ENCODE assay signal across 21 cellular contexts in genomic region chr2:9948721-9949120, GRCh38. TPM values are rescaled to one million over a fixed set of nuclear protein-coding genes. Genes with fewer than 3 reads are reported as not detected.
DNase-seq lines count a peak whose midpoint lies in the region; ATAC-seq, FAIRE-seq and TF ChIP-seq lines count a peak whose summit lies in the region.
"Had no signal": no experiment of that assay in that cellular context is flagged by ENCODE, and none has a peak within 500 bp of the region (broad histone marks: within the 10 kb centered on the region; RNA-seq: fewer than 3 reads in every experiment).

No MANE protein-coding gene starts in this region.

- CTCF ChIA-PET in IMR-90 (lab: Yijun Ruan, JAX): no interaction called here

- H2BK5ac ChIP-seq in IMR-90 (ENCODE audit: low read depth, low read length, poor library complexity, severe bottlenecking): no peak overlapping the region
- no peak overlapping the region for H2BK5ac ChIP-seq in mesendoderm (ENCODE audit: low read length)

- H4K20me1 ChIP-seq in IMR-90 (ENCODE audit: insufficient read depth, low read length) (no peaks in the 10 kb centered on the region), neural progenitor cell (ENCODE audit: low read depth) (peaks cover 7% of the 10 kb centered on the region)

- H3K36me3 ChIP-seq in IMR-90 (ENCODE audit: control insufficient read depth, insufficient read depth, low read length): no peaks in the 10 kb centered on the region
- no peaks in the 10 kb centered on the region for H3K36me3 ChIP-seq in mesendoderm (ENCODE audit: control insufficient read depth, insufficient read depth, low read length)
- H3K36me3 ChIP-seq in neural progenitor cell: no peaks in the 10 kb centered on the region
- H3K36me3 ChIP-seq: BE2C had no signal

- no peak for TF ChIP-seq RAD21 in IMR-90 (IDR thresholded peaks at IDR 0.05; ENCODE audit: low read length)

- no peak overlapping the region for H3K18ac ChIP-seq in IMR-90 (ENCODE audit: low read depth, low read length)
- no peak overlapping the region for H3K18ac ChIP-seq in mesendoderm (ENCODE audit: low read length)

- TF ChIP-seq CTCF in IMR-90 (conservative IDR thresholded peaks at IDR 0.05; ENCODE audit: low read depth, low read length) (no peak), neural progenitor cell (IDR thresholded peaks at IDR 0.05) (no peak)

- H3K9me3 Mint-ChIP-seq in T-helper 1 cell treated with Interleukin-12 subunit alpha and Interleukin-12 subunit beta and Interleukin-4 antibody, amounts not matched to agents 30 μg/mL and 1 μg/mL, for 36 hours: no peaks in the 10 kb centered on the region
- no peaks in the 10 kb centered on the region for H3K9me3 Mint-ChIP-seq in neural progenitor cell

- dilution Hi-C loops in IMR-90 (cut with HindIII; ENCODE audit: low sequenced_read_pairs, unreplicated experiment): no loop called here

- no peak overlapping the region for H3K14ac ChIP-seq in IMR-90 (replicated peaks; ENCODE audit: low read depth, low read length)

- no peak overlapping the region for H3K56ac ChIP-seq in IMR-90 (ENCODE audit: extremely low read depth, insufficient read depth, low read length)
- no peak overlapping the region for H3K56ac ChIP-seq in mesendoderm (ENCODE audit: low read length)

- no peak overlapping the region for H2AK5ac ChIP-seq in IMR-90 (ENCODE audit: low read depth, low read length)
- H2AK5ac ChIP-seq in mesendoderm (ENCODE audit: low read length): no peak overlapping the region

- no peak overlapping the region for H3K27ac Mint-ChIP-seq in T-helper 1 cell treated with Interleukin-12 subunit alpha and Interleukin-12 subunit beta and Interleukin-4 antibody, amounts not matched to agents 30 μg/mL and 1 μg/mL, for 36 hours
- H3K27ac Mint-ChIP-seq in neural progenitor cell: no peak overlapping the region

- no peak overlapping the region; the same call in 1 of the 2 replicates for H4K91ac ChIP-seq in IMR-90 (ENCODE audit: insufficient read depth, low read depth, low read length)

- no peak overlapping the region for H3K4me2 ChIP-seq in IMR-90 (ENCODE audit: low read depth, low read length)
- H3K4me2 ChIP-seq in mesendoderm (ENCODE audit: low read length): no peak overlapping the region
- H3K4me2 ChIP-seq in neural progenitor cell: no peak overlapping the region
- H3K4me2 ChIP-seq: KMS-11, PC-9 had no signal

- H3K4me1 ChIP-seq in IMR-90 (ENCODE audit: control insufficient read depth, insufficient read depth, low read length) (peaks cover 11% of the 10 kb centered on the region), mesendoderm (ENCODE audit: control insufficient read depth, low read depth, low read length) (no peaks in the 10 kb centered on the region), neural progenitor cell (peaks cover 5% of the 10 kb centered on the region)
- H3K4me1 ChIP-seq: BE2C had no signal

- H2BK20ac ChIP-seq in IMR-90 (ENCODE audit: low read depth, low read length): no peak overlapping the region

- no peak overlapping the region for H3K4me3 ChIP-seq in IMR-90 (ENCODE audit: insufficient read depth, low read depth, low read length)
- no peak overlapping the region for H3K4me3 ChIP-seq in mesendoderm (ENCODE audit: low read length)
- no peak overlapping the region for H3K4me3 ChIP-seq in neural progenitor cell
- H3K4me3 ChIP-seq: GM12878, PC-9 had no signal

- H3F3A ChIP-seq in neural progenitor cell (ENCODE audit: low read depth): peaks cover 8% of the 10 kb centered on the region

- H3K4me1 Mint-ChIP-seq in T-helper 1 cell treated with Interleukin-12 subunit alpha and Interleukin-12 subunit beta and Interleukin-4 antibody, amounts not matched to agents 30 μg/mL and 1 μg/mL, for 36 hours (ENCODE audit: low read depth): peaks cover 7% of the 10 kb centered on the region
- H3K4me1 Mint-ChIP-seq in neural progenitor cell: peaks cover 3% of the 10 kb centered on the region

- H3K9me3 ChIP-seq in IMR-90 (ENCODE audit: control insufficient read depth, insufficient read depth, low read length): no peaks in the 10 kb centered on the region
- no peaks in the 10 kb centered on the region for H3K9me3 ChIP-seq in neural progenitor cell (ENCODE audit: low read depth)
- H3K9me3 ChIP-seq: BE2C had no signal

- H3K79me1 ChIP-seq in IMR-90 (ENCODE audit: low read depth in 1 of 2, low read length in 2 of 2) (no peaks in the 10 kb centered on the region), mesendoderm (ENCODE audit: low read length) (no peaks in the 10 kb centered on the region)

- intact Hi-C loops in IMR-90 (cut with micrococcal nuclease): loop anchor here (10.0 kb wide), 1 partner anchor 96 kb away; the partner anchor contains the start of gene KLF11

- H3K23ac ChIP-seq in IMR-90 (ENCODE audit: low read depth, low read length) (no peak overlapping the region), mesendoderm (ENCODE audit: low read length) (no peak overlapping the region)

- H3K9me1 ChIP-seq in IMR-90 (ENCODE audit: insufficient read depth, low read length): 0 out of 2 replicates have a peak, but pooled peaks cover 2% of the 10 kb centered on the region

- H2AFZ ChIP-seq in IMR-90 (replicated peaks; ENCODE audit: low read length, poor library complexity) (no peak overlapping the region), neural progenitor cell (replicated peaks) (no peak overlapping the region)
- H2AFZ ChIP-seq: PC-9 had no signal

- H2BK120ac ChIP-seq in IMR-90 (ENCODE audit: low read depth, low read length) (no peak overlapping the region), mesendoderm (ENCODE audit: low read depth, low read length) (no peak overlapping the region)

- peaks cover 20% of the 10 kb centered on the region for H3K27me3 ChIP-seq in IMR-90 (ENCODE audit: control insufficient read depth, insufficient read depth, low read length)
- peaks cover 7% of the 10 kb centered on the region for H3K27me3 ChIP-seq in mesendoderm (ENCODE audit: insufficient read depth, low read length, poor library complexity)
- peaks cover 57% of the 10 kb centered on the region for H3K27me3 ChIP-seq in neural progenitor cell

- no peak for FAIRE-seq in RCC 7860 (lab: Jason Lieb, UNC)
- FAIRE-seq: GM12878, GM18507 had no signal

- peaks cover 3% of the 10 kb centered on the region for H3K36me3 Mint-ChIP-seq in T-helper 1 cell treated with Interleukin-12 subunit alpha and Interleukin-12 subunit beta and Interleukin-4 antibody, amounts not matched to agents 30 μg/mL and 1 μg/mL, for 36 hours (ENCODE audit: low read depth)
- H3K36me3 Mint-ChIP-seq in neural progenitor cell: no peaks in the 10 kb centered on the region

- H4K8ac ChIP-seq in IMR-90 (ENCODE audit: low read depth in 2 of 2, low read length in 2 of 2): no peak overlapping the region
- H4K8ac ChIP-seq in mesendoderm (ENCODE audit: low read depth, low read length): no peak overlapping the region

- peak overlapping the region; percentile 44; the same call in 1 of the 2 replicates for H3K4ac ChIP-seq in IMR-90 (ENCODE audit: low read depth, low read length)
- no peak overlapping the region for H3K4ac ChIP-seq in mesendoderm (ENCODE audit: low read depth, low read length)

- no peak for ATAC-seq in IMR-90 (ENCODE audit: low read depth)
- no peak for ATAC-seq in HG03521 (IDR thresholded peaks at IDR 0.05; ENCODE audit: unreplicated experiment)
- ATAC-seq: GM12878 had no signal

- DNase-seq in T-helper 1 cell: no peak
- DNase-seq in IMR-90: no peak
- peak; percentile 8 for DNase-seq in mesendoderm
- no peak for DNase-seq in neural progenitor cell (ENCODE audit: low spot score)
- no peak for DNase-seq in epidermal melanocyte (ENCODE audit: insufficient read length, low spot score)
- no peak for DNase-seq in RCC 7860 (ENCODE audit: low spot score)
- DNase-seq: BE2C, GDM1, GOT3, NCI-H1436, NCI-H2029 treated with DMSO at 0.1 percent for 48 hours, NCI-H2171 treated with DMSO at 0.1 percent for 48 hours, NCI-H510A, NCI-H774, PC-9 had no signal

- peak overlapping the region; percentile 11 for H3K4me3 Mint-ChIP-seq in T-helper 1 cell treated with Interleukin-12 subunit alpha and Interleukin-12 subunit beta and Interleukin-4 antibody, amounts not matched to agents 30 μg/mL and 1 μg/mL, for 36 hours
- peak overlapping the region; percentile 30 for H3K4me3 Mint-ChIP-seq in neural progenitor cell

- H3K79me2 ChIP-seq in mesendoderm (ENCODE audit: control insufficient read depth, insufficient read depth, low read length): no peaks in the 10 kb centered on the region
- H3K79me2 ChIP-seq in neural progenitor cell (ENCODE audit: low read depth): no peaks in the 10 kb centered on the region

- no peak overlapping the region for H2AK9ac ChIP-seq in IMR-90 (replicated peaks; ENCODE audit: low read depth, low read length, poor library complexity)

- no peak for TF ChIP-seq POLR2A in IMR-90 (IDR thresholded peaks at IDR 0.05; ENCODE audit: low read depth, low read length)

- no peak overlapping the region for H2BK15ac ChIP-seq in IMR-90 (ENCODE audit: low read depth, low read length)
- no peak overlapping the region for H2BK15ac ChIP-seq in mesendoderm (replicated peaks; ENCODE audit: low read depth)

- no peak overlapping the region for H4K5ac ChIP-seq in IMR-90 (ENCODE audit: low read depth, low read length)
- H4K5ac ChIP-seq in mesendoderm (ENCODE audit: low read length): no peak overlapping the region

- BruUV-seq in IMR-90 (replicated peaks; lab: Mats Ljungman, UMichigan): no TSS peak

- in situ Hi-C loops in IMR-90 (cut with MboI; ENCODE audit: low sequenced_read_pairs): no loop called here

- WGBS in IMR-90 (ENCODE audit: extremely low coverage in 2 of 2, insufficient read length in 1 of 2), 2 experiments: 94% methylated on average over 2 of the region's 6 CpGs; no CpG with 5 or more reads in 1 of the 2 experiments
- WGBS in mesendoderm (ENCODE audit: extremely low coverage, insufficient coverage, low lambda C conversion rate): no CpG with 5 or more reads among the region's 6 CpGs

- H3K27ac ChIP-seq in IMR-90 (ENCODE audit: insufficient read depth, low read length) (no peak overlapping the region), mesendoderm (ENCODE audit: low read depth, low read length) (no peak overlapping the region), neural progenitor cell (no peak overlapping the region)
- H3K27ac ChIP-seq: 22Rv1, KMS-11, PC-9 had no signal

- POLR2A ChIA-PET in IMR-90 (lab: Charles Lee; ENCODE audit: unreplicated experiment): no interaction called here

- peaks cover 65% of the 10 kb centered on the region for H3K27me3 Mint-ChIP-seq in T-helper 1 cell treated with Interleukin-12 subunit alpha and Interleukin-12 subunit beta and Interleukin-4 antibody, amounts not matched to agents 30 μg/mL and 1 μg/mL, for 36 hours (ENCODE audit: low read depth)
- peaks cover 35% of the 10 kb centered on the region for H3K27me3 Mint-ChIP-seq in neural progenitor cell (ENCODE audit: insufficient read depth, low read depth)

- no peak overlapping the region for H3K9ac ChIP-seq in IMR-90 (ENCODE audit: low read depth, low read length)
- no peak overlapping the region for H3K9ac ChIP-seq in mesendoderm (ENCODE audit: low read length)
- H3K9ac ChIP-seq in neural progenitor cell: no peak overlapping the region
- H3K9ac ChIP-seq: KMS-11 had no signal

RNA-seq across cellular contexts. Expression of gene GRHL1, which starts 2.8 kb away (rescaled TPM):
- total RNA-seq in IMR-90 (2012; rRNA removed) (0.18 and 0.56 TPM in 2 replicates), neural progenitor cell (ENCODE audit: low replicate concordance) (4.7 and 5.8 TPM in 2 replicates)
- polyA plus RNA-seq in IMR-90 (2012; rRNA removed): 0.21 and 0.26 TPM in 2 replicates
- polyA plus RNA-seq in IMR-90 (2012; cell fraction: cytosol; rRNA removed): 0.03 and 0.04 TPM in 2 replicates
- 0.29 and 1.5 TPM in 2 replicates for polyA plus RNA-seq in IMR-90 (2012; cell fraction: nucleus; rRNA removed; ENCODE audit: low replicate concordance)
- 1.3 TPM for polyA plus RNA-seq in mesendoderm (2013, experiment 1 of 2)
- 1.4 TPM for polyA plus RNA-seq in mesendoderm (2013, experiment 2 of 2)
